21 cellular contexts compared by ENCODE assay signal in the genomic region with DNA sequence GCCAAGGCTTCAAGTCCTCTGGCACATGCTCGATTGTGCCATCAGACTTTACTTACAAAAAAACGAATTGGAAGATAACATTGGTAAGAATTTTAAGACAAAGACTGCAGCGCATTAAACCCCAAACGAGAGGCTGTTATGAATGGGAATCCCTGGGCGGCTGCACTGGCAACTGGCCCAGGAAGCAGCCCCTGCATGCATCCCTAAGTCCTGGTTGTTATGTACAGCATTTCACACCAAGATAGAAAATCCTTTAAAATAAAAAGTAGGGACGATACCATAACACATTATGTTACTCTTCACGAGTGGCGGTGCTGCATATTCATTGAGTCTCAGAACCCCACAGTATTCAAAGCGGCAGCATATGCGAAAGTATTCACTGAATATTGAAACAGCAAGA.
"Had no signal": no experiment of that assay in that cellular context is flagged by ENCODE, and none has a peak within 500 bp of the region (broad histone marks: within the 10 kb centered on the region; RNA-seq: fewer than 3 reads in every experiment).

No MANE protein-coding gene starts in this region.

- ATAC-seq: activated T-helper 17 cell treated with anti-CD3 and anti-CD28 coated beads, Interleukin-2, amount 50 U/mL, for 72 hours; left colon; natural killer cell had no signal

- H3K36me3 ChIP-seq: sigmoid colon, stomach, suprapubic skin, tibial nerve had no signal

- DNase-seq: activated CD8-positive, alpha-beta memory T cell treated with anti-CD3 and anti-CD28 coated beads for 24 hours; activated CD8-positive, alpha-beta memory T cell treated with anti-CD3 and anti-CD28 coated beads, Interleukin-2, amount 50 U/mL, for 4 hours; activated naive CD4-positive, alpha-beta T cell treated with Interleukin-2 at 50 U/mL for 16 hours; activated naive CD8-positive, alpha-beta T cell treated with anti-CD3 and anti-CD28 coated beads for 36 hours; activated T-cell treated with anti-CD3 and anti-CD28 coated beads, Interleukin-2, amount 50 U/mL, for 24 hours; cerebellar nuclear complex; left colon; natural killer cell; sigmoid colon; stimulated activated CD4-positive, alpha-beta T cell treated with anti-CD3 and anti-CD28 coated beads, Interleukin-15, amount 100 ng/mL, for 24 hours; stomach; T-helper 9 cell had no signal

- H3K4me3 ChIP-seq: coronary artery, lung, sigmoid colon, smooth muscle cell, stomach, suprapubic skin, tibial nerve had no signal

- H3K4me2 ChIP-seq: smooth muscle cell had no signal

- H3K36me3 Mint-ChIP-seq: activated naive CD8-positive, alpha-beta T cell treated with anti-CD3 and anti-CD28 coated beads for 36 hours; natural killer cell; stimulated activated memory B cell treated with anti-CD40 and anti-IgM and Interleukin-4, amounts not matched to agents 10 μg/mL and 1 μg/mL and 100 μg/mL, for 72 hours had no signal

- H3K4me1 Mint-ChIP-seq: activated naive CD8-positive, alpha-beta T cell treated with anti-CD3 and anti-CD28 coated beads for 36 hours; activated T-helper 17 cell treated with anti-CD3 and anti-CD28 coated beads, Interleukin-2, amount 50 U/mL, for 72 hours; mesothelial cell of epicardium; natural killer cell; stimulated activated memory B cell treated with anti-CD40 and anti-IgM and Interleukin-4, amounts not matched to agents 10 μg/mL and 1 μg/mL and 100 μg/mL, for 72 hours had no signal

- H3K27ac ChIP-seq: coronary artery, epithelial cell of prostate, sigmoid colon, stomach, suprapubic skin, tibial nerve had no signal

- H3K4me1 ChIP-seq: sigmoid colon, stomach, suprapubic skin had no signal

- H3K27ac Mint-ChIP-seq: activated naive CD8-positive, alpha-beta T cell treated with anti-CD3 and anti-CD28 coated beads for 36 hours; activated T-cell treated with anti-CD3 and anti-CD28 coated beads, Interleukin-2, amount 50 U/mL, for 24 hours; activated T-helper 17 cell treated with anti-CD3 and anti-CD28 coated beads, Interleukin-2, amount 50 U/mL, for 72 hours; mesothelial cell of epicardium; natural killer cell; stimulated activated memory B cell treated with anti-CD40 and anti-IgM and Interleukin-4, amounts not matched to agents 10 μg/mL and 1 μg/mL and 100 μg/mL, for 72 hours had no signal

- H3K4me3 Mint-ChIP-seq: activated naive CD8-positive, alpha-beta T cell treated with anti-CD3 and anti-CD28 coated beads for 36 hours; activated T-cell treated with anti-CD3 and anti-CD28 coated beads, Interleukin-2, amount 50 U/mL, for 24 hours; activated T-helper 17 cell treated with anti-CD3 and anti-CD28 coated beads, Interleukin-2, amount 50 U/mL, for 72 hours; mesothelial cell of epicardium; natural killer cell; stimulated activated memory B cell treated with anti-CD40 and anti-IgM and Interleukin-4, amounts not matched to agents 10 μg/mL and 1 μg/mL and 100 μg/mL, for 72 hours had no signal

- H3K9me3 Mint-ChIP-seq: activated T-helper 17 cell treated with anti-CD3 and anti-CD28 coated beads, Interleukin-2, amount 50 U/mL, for 72 hours had no signal

- H3K27me3 ChIP-seq: sigmoid colon, stomach, suprapubic skin, tibial nerve had no signal
